Comparison of ENCODE assay signal across 19 cellular contexts in the genomic region with DNA sequence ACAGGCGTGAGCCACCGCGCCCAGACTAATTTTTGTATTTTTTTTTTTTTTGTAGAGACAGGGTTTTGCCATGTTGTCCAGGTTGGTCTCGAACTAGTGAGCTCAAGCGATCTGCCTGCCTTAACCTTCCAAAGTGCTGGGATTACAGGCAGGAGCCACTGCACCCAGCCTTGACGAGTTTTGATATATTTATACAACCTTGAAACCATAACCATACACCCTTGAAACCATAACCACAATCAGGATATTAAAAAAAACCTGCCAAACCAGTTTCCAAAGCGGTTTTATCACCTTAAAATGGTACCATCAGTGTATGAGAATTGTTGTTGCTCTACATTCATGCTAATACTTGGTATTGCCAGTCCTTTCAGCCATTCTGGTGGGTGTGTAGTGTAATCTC. TPM values are rescaled to one million over a fixed set of nuclear protein-coding genes. Genes with fewer than 3 reads are reported as not detected.
DNase-seq lines count a peak whose midpoint lies in the region; ATAC-seq, FAIRE-seq and TF ChIP-seq lines count a peak whose summit lies in the region.
"Had no signal": no experiment of that assay in that cellular context is flagged by ENCODE, and none has a peak within 500 bp of the region (broad histone marks: within the 10 kb centered on the region; RNA-seq: fewer than 3 reads in every experiment).

No MANE protein-coding gene starts in this region.

- WGBS in transverse colon (ENCODE audit: low coverage in 1 of 2), 2 donors, result 27 to 50% methylated on average over 1 to 7 of the region's 7 CpGs
- 71% methylated on average over 7 of the region's 7 CpGs for WGBS in HepG2 (ENCODE audit: low lambda C conversion rate)

- peak overlapping the region; percentile 33 for H3K4me3 Mint-ChIP-seq in activated T-cell treated with anti-CD3 and anti-CD28 coated beads, Interleukin-2, amount 50 U/mL, for 4 hours
- no peak overlapping the region for H3K4me3 Mint-ChIP-seq in activated T-cell treated with anti-CD3 and anti-CD28 coated beads, Interleukin-2, amount 50 U/mL, for 24 hours
- H3K4me3 Mint-ChIP-seq: activated naive CD8-positive, alpha-beta T cell treated with anti-CD3 and anti-CD28 coated beads, Interleukin-2, amount 50 U/mL, for 24 hours had no signal

- no peak for DNase-seq in activated T-cell treated with anti-CD3 and anti-CD28 coated beads, Interleukin-2, amount 50 U/mL, for 4 hours
- no peak for DNase-seq in activated T-cell treated with anti-CD3 and anti-CD28 coated beads, Interleukin-2, amount 50 U/mL, for 24 hours
- peak; percentile 46 for DNase-seq in NCI-H510A (lab: John Stamatoyannopoulos, UW)
- peak; percentile 84 for DNase-seq in epithelial cell of esophagus (ENCODE audit: low read depth)
- DNase-seq in transverse colon, result peak; percentile 49
- no peak for DNase-seq in HepG2 (ENCODE audit: low spot score)
- DNase-seq in NAMALWA (ENCODE audit: low spot score), result no peak
- DNase-seq in NCI-H82 treated with DMSO at 0.1 percent for 48 hours (lab: John Stamatoyannopoulos, UW; ENCODE audit: unreplicated experiment), result no peak
- DNase-seq: activated CD4-positive, alpha-beta T cell treated with anti-CD3 and anti-CD28 coated beads for 48 hours; activated naive CD8-positive, alpha-beta T cell treated with anti-CD3 and anti-CD28 coated beads, Interleukin-2, amount 50 U/mL, for 24 hours; activated T-cell treated with anti-CD3 and anti-CD28 coated beads for 4 hours; Caco-2; central memory CD4-positive, alpha-beta T cell; foreskin melanocyte; left ventricle myocardium inferior; NCI-H2171; psoas muscle; SIG-M5; stimulated activated naive CD8-positive, alpha-beta T cell treated with anti-CD3 and anti-CD28 coated beads, Interleukin-15, Interleukin-2, amounts not matched to agents 100 U/mL and 50 U/mL, for 24 hours had no signal

- no peak for TF ChIP-seq RAD21 in HepG2 (CRISPR knock-in tag; IDR thresholded peaks at IDR 0.05)

- ATAC-seq in activated T-cell treated with anti-CD3 and anti-CD28 coated beads, Interleukin-2, amount 50 U/mL, for 4 hours, result no peak
- ATAC-seq in HepG2, result no peak
- ATAC-seq: activated naive CD8-positive, alpha-beta T cell treated with anti-CD3 and anti-CD28 coated beads, Interleukin-2, amount 50 U/mL, for 24 hours; psoas muscle; stimulated activated naive CD8-positive, alpha-beta T cell treated with anti-CD3 and anti-CD28 coated beads, Interleukin-15, Interleukin-2, amounts not matched to agents 100 U/mL and 50 U/mL, for 24 hours had no signal

- in situ Hi-C loops in transverse colon (cut with MboI; ENCODE audit: low pct_ligation_motif_present in 1 of 4, low pct_unique_long_range_greater_than_20kb in 1 of 4, low sequenced_read_pairs in 3 of 4), result no loop called here
- in situ Hi-C loops in HepG2 (cut with HindIII; ENCODE audit: extremely low pct_ligation_motif_present, low pct_unique_long_range_greater_than_20kb), result loop anchor here (5.0 to 25.0 kb wide), 2 partner anchors 119 to 279 kb away; a partner anchor contains a TSS

- no peaks in the 10 kb centered on the region for H3K9me3 Mint-ChIP-seq in activated T-cell treated with anti-CD3 and anti-CD28 coated beads, Interleukin-2, amount 50 U/mL, for 4 hours
- no peaks in the 10 kb centered on the region for H3K9me3 Mint-ChIP-seq in activated T-cell treated with anti-CD3 and anti-CD28 coated beads, Interleukin-2, amount 50 U/mL, for 24 hours
- H3K9me3 Mint-ChIP-seq: activated naive CD8-positive, alpha-beta T cell treated with anti-CD3 and anti-CD28 coated beads, Interleukin-2, amount 50 U/mL, for 24 hours had no signal

- CTCF ChIA-PET in HepG2 (lab: Yijun Ruan, JAX; ENCODE audit: low intra/inter-chr PET ratio, low total read pairs), result no interaction called here

- H3K79me2 ChIP-seq in HepG2 (ENCODE audit: insufficient read depth, low read length), result peaks cover 8% of the 10 kb centered on the region

- H3K9me3 ChIP-seq in transverse colon, result no peaks in the 10 kb centered on the region
- H3K9me3 ChIP-seq in HepG2 (ENCODE audit: low read length), result no peaks in the 10 kb centered on the region
- H3K9me3 ChIP-seq: Caco-2, left ventricle myocardium inferior, psoas muscle had no signal

- 0 out of 2 replicates have a peak, but pooled peaks cover 2% of the 10 kb centered on the region for H4K20me1 ChIP-seq in HepG2 (ENCODE audit: insufficient read depth, low read length)

- no peak overlapping the region for H2AFZ ChIP-seq in HepG2 (ENCODE audit: low read length)

- peaks cover 2 to 24% (median 13%) of the 10 kb centered on the region in 4 donors for H3K4me1 ChIP-seq in transverse colon
- H3K4me1 ChIP-seq in HepG2 (ENCODE audit: insufficient read depth, low read length), result peaks cover 15% of the 10 kb centered on the region

- H3K36me3 Mint-ChIP-seq in activated T-cell treated with anti-CD3 and anti-CD28 coated beads, Interleukin-2, amount 50 U/mL, for 4 hours (ENCODE audit: insufficient read depth), result no peaks in the 10 kb centered on the region
- peaks cover 12% of the 10 kb centered on the region for H3K36me3 Mint-ChIP-seq in activated T-cell treated with anti-CD3 and anti-CD28 coated beads, Interleukin-2, amount 50 U/mL, for 24 hours (ENCODE audit: low read depth)

- TF ChIP-seq CTCF in epithelial cell of esophagus (IDR thresholded peaks at IDR 0.05; ENCODE audit: insufficient read depth, low read depth, low read length, missing control alignments) (no peak), transverse colon (IDR thresholded peaks at IDR 0.05) (no peak), HepG2 (CRISPR knock-in tag; IDR thresholded peaks at IDR 0.05) (no peak)

- H3K4me2 ChIP-seq in HepG2 (ENCODE audit: low read depth, low read length), result no peak overlapping the region

- no peak overlapping the region for H3K9ac ChIP-seq in HepG2 (ENCODE audit: insufficient read depth, low read depth, low read length)

- no peak for FAIRE-seq in HepG2 (lab: Jason Lieb, UNC)

- H3K36me3 ChIP-seq in transverse colon (no peaks in the 10 kb centered on the region), HepG2 (replicated peaks in 1 of 2; ENCODE audit: control insufficient read depth in 1 of 2, insufficient read depth in 2 of 2, low read length in 2 of 2) (no peaks in the 10 kb centered on the region)
- H3K36me3 ChIP-seq: left ventricle myocardium inferior had no signal

- BruUV-seq in HepG2 (replicated peaks; lab: Mats Ljungman, UMichigan), result no TSS peak

- no peak overlapping the region for H3K27ac Mint-ChIP-seq in activated T-cell treated with anti-CD3 and anti-CD28 coated beads, Interleukin-2, amount 50 U/mL, for 24 hours
- H3K27ac Mint-ChIP-seq: activated naive CD8-positive, alpha-beta T cell treated with anti-CD3 and anti-CD28 coated beads, Interleukin-2, amount 50 U/mL, for 24 hours had no signal

- intact Hi-C loops in transverse colon (cut with DNase I; ENCODE audit: low total_unique reads) (no loop called here), HepG2 (cut with micrococcal nuclease; ENCODE audit: unreplicated experiment) (no loop called here)

- H3K27me3 ChIP-seq in transverse colon (no peaks in the 10 kb centered on the region), HepG2 (ENCODE audit: control insufficient read depth in 1 of 2, insufficient read depth in 2 of 2, low read length in 2 of 2) (no peaks in the 10 kb centered on the region)

- peaks cover 17% of the 10 kb centered on the region for H3K4me1 Mint-ChIP-seq in activated T-cell treated with anti-CD3 and anti-CD28 coated beads, Interleukin-2, amount 50 U/mL, for 4 hours (ENCODE audit: low read depth)
- peaks cover 19% of the 10 kb centered on the region for H3K4me1 Mint-ChIP-seq in activated T-cell treated with anti-CD3 and anti-CD28 coated beads, Interleukin-2, amount 50 U/mL, for 24 hours (ENCODE audit: low read depth)

- H3K4me3 ChIP-seq in epithelial cell of esophagus (ENCODE audit: low read length), result no peak overlapping the region
- no peak overlapping the region for H3K4me3 ChIP-seq in transverse colon
- H3K4me3 ChIP-seq in HepG2 (replicated peaks in 1 of 3; ENCODE audit: insufficient read depth in 1 of 3, low read depth in 2 of 3, low read length in 3 of 3), result no peak overlapping the region
- H3K4me3 ChIP-seq: left ventricle myocardium inferior, psoas muscle had no signal

- no peak for TF ChIP-seq EP300 in transverse colon (IDR thresholded peaks at IDR 0.05; ENCODE audit: low read depth)
- TF ChIP-seq EP300 in HepG2 (IDR thresholded peaks at IDR 0.05; ENCODE audit: low read depth in 2 of 2, low read length in 2 of 2), result no peak
- TF ChIP-seq EP300 in HepG2 (CRISPR knock-in tag; IDR thresholded peaks at IDR 0.05; ENCODE audit: borderline replicate concordance), result no peak

- POLR2A ChIA-PET in HepG2 (lab: Yijun Ruan, JAX), result no interaction called here

- TF ChIP-seq POLR2A in transverse colon (IDR thresholded peaks at IDR 0.05), result no peak
- TF ChIP-seq POLR2A in HepG2 (IDR thresholded peaks at IDR 0.05; ENCODE audit: insufficient read depth in 1 of 2, low read depth in 2 of 2, low read length in 2 of 2), result no peak

- no peaks in the 10 kb centered on the region for H3K27me3 Mint-ChIP-seq in activated T-cell treated with anti-CD3 and anti-CD28 coated beads, Interleukin-2, amount 50 U/mL, for 4 hours (ENCODE audit: low read depth)
- H3K27me3 Mint-ChIP-seq in activated T-cell treated with anti-CD3 and anti-CD28 coated beads, Interleukin-2, amount 50 U/mL, for 24 hours, result no peaks in the 10 kb centered on the region
- H3K27me3 Mint-ChIP-seq: activated naive CD8-positive, alpha-beta T cell treated with anti-CD3 and anti-CD28 coated beads, Interleukin-2, amount 50 U/mL, for 24 hours had no signal

- H3K27ac ChIP-seq in transverse colon, result peak overlapping the region; percentile 53 to 77 (median 67)
- no peak overlapping the region for H3K27ac ChIP-seq in HepG2 (ENCODE audit: extremely low read length, insufficient read depth, low read length)
- H3K27ac ChIP-seq: left ventricle myocardium inferior, psoas muscle had no signal

RNA-seq across cellular contexts. Expression of a gene that starts 3.7 kb away (rescaled TPM):
- 10 to 100 TPM; 19.7 to 23.2 (median 22.4) TPM for total RNA-seq in activated T-cell treated with anti-CD3 and anti-CD28 coated beads, Interleukin-2, amount 50 U/mL, for 4 hours
- 10 to 100 TPM; 31.4 to 51.1 (median 41.6) TPM for total RNA-seq in transverse colon
- 17.1 and 29.6 TPM in 2 replicates for total RNA-seq in HepG2 (2016; rRNA removed; fragmentation: Illumina TruSeq; extraction: Trizol)
- 12.5 and 13.7 TPM in 2 replicates for total RNA-seq in HepG2 (2016; cell fraction: cytosol; rRNA removed; fragmentation: Illumina TruSeq; extraction: Trizol; ENCODE audit: low read depth)
- 18.0 and 28.5 TPM in 2 replicates for total RNA-seq in HepG2 (2016; cell fraction: insoluble cytoplasmic fraction; rRNA removed; fragmentation: Illumina TruSeq; extraction: Trizol)
- 22.9 and 27.9 TPM in 2 replicates for total RNA-seq in HepG2 (2016; cell fraction: membrane; rRNA removed; fragmentation: Illumina TruSeq; extraction: Trizol)
- 19.8 and 22.8 TPM in 2 replicates for total RNA-seq in HepG2 (2016; cell fraction: nucleus; rRNA removed; fragmentation: Illumina TruSeq; extraction: Trizol)
- 13.9 TPM in 2 replicates for polyA plus RNA-seq in HepG2 (2011; rRNA removed)
- polyA plus RNA-seq in HepG2 (2011; cell fraction: cytosol; rRNA removed), result 9.3 and 14.1 TPM in 2 replicates
- polyA plus RNA-seq in HepG2 (2011; cell fraction: nucleus; rRNA removed), result 7.6 and 10.2 TPM in 2 replicates
- polyA plus RNA-seq in HepG2 (2012), result 20.1 and 20.8 TPM in 2 replicates
- polyA plus RNA-seq in HepG2 (2016; cell fraction: cytosol; fragmentation: Illumina TruSeq; extraction: Trizol; ENCODE audit: low read depth), result 3.9 and 4.2 TPM in 2 replicates
- 36.5 and 50.9 TPM in 2 replicates for polyA plus RNA-seq in HepG2 (2016; cell fraction: insoluble cytoplasmic fraction; fragmentation: Illumina TruSeq; extraction: Trizol; ENCODE audit: low read depth)
- polyA plus RNA-seq in HepG2 (2016; cell fraction: membrane; fragmentation: Illumina TruSeq; extraction: Trizol; ENCODE audit: low read depth), result 18.0 and 18.6 TPM in 2 replicates
- polyA plus RNA-seq in HepG2 (2016; cell fraction: nucleus; fragmentation: Illumina TruSeq; extraction: Trizol; ENCODE audit: insufficient read depth, low read depth), result 40.9 and 42.7 TPM in 2 replicates
- polyA minus RNA-seq in HepG2 (2011; rRNA and poly(A)+ RNA removed; ENCODE audit: low replicate concordance), result 21.5 and 24.1 TPM in 2 replicates
- polyA minus RNA-seq in HepG2 (2011; cell fraction: cytosol; rRNA and poly(A)+ RNA removed), result 19.1 and 23.2 TPM in 2 replicates
- polyA minus RNA-seq in HepG2 (2011; cell fraction: nucleus; rRNA and poly(A)+ RNA removed), result 13.7 and 14.3 TPM in 2 replicates

RNA-seq across cellular contexts. Expression of a gene that starts 37.0 kb away (rescaled TPM):
- 10 to 100 TPM; 11.6 to 14.7 (median 11.7) TPM for total RNA-seq in activated T-cell treated with anti-CD3 and anti-CD28 coated beads, Interleukin-2, amount 50 U/mL, for 4 hours
- 10 to 100 TPM; 12.1 to 36.3 (median 27.4) TPM for total RNA-seq in transverse colon
- 21.0 and 28.8 TPM in 2 replicates for total RNA-seq in HepG2 (2016; rRNA removed; fragmentation: Illumina TruSeq; extraction: Trizol)
- total RNA-seq in HepG2 (2016; cell fraction: cytosol; rRNA removed; fragmentation: Illumina TruSeq; extraction: Trizol; ENCODE audit: low read depth), result 7.0 and 7.5 TPM in 2 replicates
- total RNA-seq in HepG2 (2016; cell fraction: insoluble cytoplasmic fraction; rRNA removed; fragmentation: Illumina TruSeq; extraction: Trizol), result 20.7 and 32.3 TPM in 2 replicates
- total RNA-seq in HepG2 (2016; cell fraction: membrane; rRNA removed; fragmentation: Illumina TruSeq; extraction: Trizol), result 10.5 and 12.8 TPM in 2 replicates
- 7.0 and 9.3 TPM in 2 replicates for total RNA-seq in HepG2 (2016; cell fraction: nucleus; rRNA removed; fragmentation: Illumina TruSeq; extraction: Trizol)
- polyA plus RNA-seq in HepG2 (2011; rRNA removed), result 11.7 and 14.4 TPM in 2 replicates
- 16.5 and 19.8 TPM in 2 replicates for polyA plus RNA-seq in HepG2 (2011; cell fraction: cytosol; rRNA removed)
- 10.4 and 11.6 TPM in 2 replicates for polyA plus RNA-seq in HepG2 (2011; cell fraction: nucleus; rRNA removed)
- 9.5 and 13.0 TPM in 2 replicates for polyA plus RNA-seq in HepG2 (2012)
- 2.8 and 3.8 TPM in 2 replicates for polyA plus RNA-seq in HepG2 (2016; cell fraction: cytosol; fragmentation: Illumina TruSeq; extraction: Trizol; ENCODE audit: low read depth)
- polyA plus RNA-seq in HepG2 (2016; cell fraction: insoluble cytoplasmic fraction; fragmentation: Illumina TruSeq; extraction: Trizol; ENCODE audit: low read depth), result 26.5 and 30.0 TPM in 2 replicates
- polyA plus RNA-seq in HepG2 (2016; cell fraction: membrane; fragmentation: Illumina TruSeq; extraction: Trizol; ENCODE audit: low read depth), result 4.9 and 5.6 TPM in 2 replicates
- 14.7 and 18.3 TPM in 2 replicates for polyA plus RNA-seq in HepG2 (2016; cell fraction: nucleus; fragmentation: Illumina TruSeq; extraction: Trizol; ENCODE audit: insufficient read depth, low read depth)
- polyA minus RNA-seq in HepG2 (2011; rRNA and poly(A)+ RNA removed; ENCODE audit: low replicate concordance), result 28.2 and 57.8 TPM in 2 replicates
- 13.0 and 15.4 TPM in 2 replicates for polyA minus RNA-seq in HepG2 (2011; cell fraction: cytosol; rRNA and poly(A)+ RNA removed)
- 3.6 and 4.2 TPM in 2 replicates for polyA minus RNA-seq in HepG2 (2011; cell fraction: nucleus; rRNA and poly(A)+ RNA removed)

Comparison
In these comparisons a context has a peak if more than half of its experiments do, and no peak if none do; other contexts are left out.
1. DNase-seq: peak in NCI-H510A (single experiment), epithelial cell of esophagus (single experiment) and transverse colon (single experiment); none in activated T-cell treated with anti-CD3 and anti-CD28 coated beads, Interleukin-2, amount 50 U/mL, for 4 hours (single experiment), activated T-cell treated with anti-CD3 and anti-CD28 coated beads, Interleukin-2, amount 50 U/mL, for 24 hours (single experiment), HepG2 (single experiment), NAMALWA (single experiment) and NCI-H82 treated with DMSO at 0.1 percent for 48 hours (single experiment).